ENCODE assay signal across 19 cellular contexts in genomic region chr4:189048119-189048518, GRCh38.
"Had no signal": no experiment of that assay in that cellular context is flagged by ENCODE, and none has a peak within 500 bp of the region (broad histone marks: within the 10 kb centered on the region; RNA-seq: fewer than 3 reads in every experiment).

No MANE protein-coding gene starts in this region.

- H3K27ac Mint-ChIP-seq: activated naive CD8-positive, alpha-beta T cell treated with anti-CD3 and anti-CD28 coated beads for 36 hours; mesothelial cell of epicardium; naive thymus-derived CD8-positive, alpha-beta T cell; neural progenitor cell had no signal

- H3K36me3 ChIP-seq: left ventricle myocardium inferior, neural progenitor cell, upper lobe of left lung had no signal

- H3K27me3 Mint-ChIP-seq: activated naive CD8-positive, alpha-beta T cell treated with anti-CD3 and anti-CD28 coated beads for 36 hours had no signal

- H3K9me3 ChIP-seq: left ventricle myocardium inferior, upper lobe of left lung had no signal

- H2AFZ ChIP-seq: hepatocyte had no signal

- H3K4me3 Mint-ChIP-seq: activated naive CD8-positive, alpha-beta T cell treated with anti-CD3 and anti-CD28 coated beads for 36 hours; mesothelial cell of epicardium; naive thymus-derived CD8-positive, alpha-beta T cell; neural progenitor cell had no signal

- H3K4me3 ChIP-seq: hepatocyte, left ventricle myocardium inferior, neural progenitor cell, smooth muscle cell, upper lobe of left lung had no signal

- H3K4me2 ChIP-seq: hepatocyte, neural progenitor cell, smooth muscle cell had no signal

- H3K9me3 Mint-ChIP-seq: mesothelial cell of epicardium, neural progenitor cell had no signal

- H3K27ac ChIP-seq: hepatocyte, left ventricle myocardium inferior, neural progenitor cell, upper lobe of left lung had no signal

- H3K36me3 Mint-ChIP-seq: activated naive CD8-positive, alpha-beta T cell treated with anti-CD3 and anti-CD28 coated beads for 36 hours; mesothelial cell of epicardium; naive thymus-derived CD8-positive, alpha-beta T cell; neural progenitor cell had no signal

- H3K9ac ChIP-seq: neural progenitor cell had no signal

- H3K27me3 ChIP-seq: hepatocyte, neural progenitor cell, upper lobe of left lung had no signal

- H3K4me1 ChIP-seq: left ventricle myocardium inferior, upper lobe of left lung had no signal

- H3K4me1 Mint-ChIP-seq: activated naive CD8-positive, alpha-beta T cell treated with anti-CD3 and anti-CD28 coated beads for 36 hours; mesothelial cell of epicardium; naive thymus-derived CD8-positive, alpha-beta T cell had no signal

- DNase-seq: activated CD4-positive, alpha-beta T cell treated with anti-CD3 and anti-CD28 coated beads, Interleukin-2, amount 50 U/mL, for 48 hours; activated naive CD4-positive, alpha-beta T cell treated with Interleukin-2 at 50 U/mL for 16 hours; activated naive CD8-positive, alpha-beta T cell treated with anti-CD3 and anti-CD28 coated beads for 36 hours; activated T-cell treated with anti-CD3 and anti-CD28 coated beads, Interleukin-2, amount 50 U/mL, for 48 hours; central memory CD4-positive, alpha-beta T cell; dermis blood vessel endothelial cell; effector CD8-positive, alpha-beta T cell; glutamatergic neuron; kidney glomerular epithelial cell; left ventricle myocardium inferior; naive thymus-derived CD8-positive, alpha-beta T cell; stimulated activated CD4-positive, alpha-beta T cell treated with anti-CD3 and anti-CD28 coated beads, Interleukin-15, amount 100 ng/mL, for 24 hours; stimulated activated CD4-positive, alpha-beta T cell treated with anti-CD3 and anti-CD28 coated beads, Interleukin-4, amount 100 ng/mL, for 1 hour; stimulated activated naive CD4-positive, alpha-beta T cell; upper lobe of left lung had no signal

- H3K79me2 ChIP-seq: hepatocyte had no signal
